ENCODE assay signal across 1 cellular context in genomic region chr1:93221913-93222312, GRCh38.
TF ChIP-seq lines count a peak whose summit lies in the region.

No MANE protein-coding gene starts in this region.

TF ChIP-seq in HepG2, 621 proteins besides CTCF, POLR2A, EP300 and RAD21 (continued from another document and continues in another):
- TF ChIP-seq GRHL1 (CRISPR knock-in tag; conservative IDR thresholded peaks at IDR 0.05) = no peak
- no peak for TF ChIP-seq MAF1 (CRISPR knock-in tag; IDR thresholded peaks at IDR 0.05; ENCODE audit: borderline replicate concordance)
- TF ChIP-seq ZNF891 (CRISPR knock-in tag; IDR thresholded peaks at IDR 0.05) = no peak
- TF ChIP-seq ZNF687 (CRISPR knock-in tag; IDR thresholded peaks at IDR 0.05) = no peak
- no peak for TF ChIP-seq ZFP41 (CRISPR knock-in tag; IDR thresholded peaks at IDR 0.05; ENCODE audit: borderline replicate concordance)
- peak; percentile 42; the same call in 1 of the 2 replicates for TF ChIP-seq TBX2 (CRISPR knock-in tag; IDR thresholded peaks at IDR 0.05; ENCODE audit: borderline replicate concordance)
- TF ChIP-seq NCOA2 (CRISPR knock-in tag; IDR thresholded peaks at IDR 0.05) = peak; percentile 83
- TF ChIP-seq MEIS2 (CRISPR knock-in tag; IDR thresholded peaks at IDR 0.05) = no peak
- TF ChIP-seq NRL (CRISPR knock-in tag; IDR thresholded peaks at IDR 0.05; ENCODE audit: borderline replicate concordance) = no peak
- TF ChIP-seq CBFB (CRISPR knock-in tag; IDR thresholded peaks at IDR 0.05) = 0 out of 2 replicates have a peak, but pooled peaks have one; percentile 24
- no peak for TF ChIP-seq GPN1 (CRISPR knock-in tag; IDR thresholded peaks at IDR 0.05; ENCODE audit: borderline replicate concordance)
- TF ChIP-seq NCOA1 (CRISPR knock-in tag; IDR thresholded peaks at IDR 0.05) = no peak
- no peak for TF ChIP-seq TFAP4 (IDR thresholded peaks at IDR 0.05; ENCODE audit: borderline replicate concordance, low read depth)
- no peak for TF ChIP-seq ZSCAN30 (CRISPR knock-in tag; IDR thresholded peaks at IDR 0.05)
- TF ChIP-seq ZNF709 (CRISPR knock-in tag; IDR thresholded peaks at IDR 0.05) = no peak
- TF ChIP-seq ZGPAT (CRISPR knock-in tag; IDR thresholded peaks at IDR 0.05) = peak; percentile 62; the same call in 1 of the 2 replicates
- TF ChIP-seq ZNF790 (CRISPR knock-in tag; IDR thresholded peaks at IDR 0.05; ENCODE audit: borderline replicate concordance) = no peak
- TF ChIP-seq ZNF260 (CRISPR knock-in tag; IDR thresholded peaks at IDR 0.05; ENCODE audit: borderline replicate concordance, low read depth) = no peak
- TF ChIP-seq YEATS4 (CRISPR knock-in tag; IDR thresholded peaks at IDR 0.05; ENCODE audit: borderline replicate concordance) = peak; percentile 49; the same call in 1 of the 2 replicates
- no peak for TF ChIP-seq ATRX (CRISPR knock-in tag; IDR thresholded peaks at IDR 0.05; ENCODE audit: borderline replicate concordance)
- TF ChIP-seq FOXP1 (IDR thresholded peaks at IDR 0.05) = no peak
- peak; percentile 63; the same call in 1 of the 2 replicates for TF ChIP-seq FOXP1 (CRISPR knock-in tag; IDR thresholded peaks at IDR 0.05)
- TF ChIP-seq FOXP4 (CRISPR knock-in tag; IDR thresholded peaks at IDR 0.05) = peak; percentile 73
- TF ChIP-seq MYPOP (CRISPR knock-in tag; IDR thresholded peaks at IDR 0.05) = no peak
- no peak for TF ChIP-seq ZSCAN5A (CRISPR knock-in tag; IDR thresholded peaks at IDR 0.05; ENCODE audit: borderline replicate concordance)
- 0 out of 4 replicates have a peak, but pooled peaks of 1 of the 2 experiments have one; percentile 33 for TF ChIP-seq KLF16 (CRISPR knock-in tag; IDR thresholded peaks at IDR 0.05)
- no peak for TF ChIP-seq ZNF629 (CRISPR knock-in tag; conservative IDR thresholded peaks at IDR 0.05)
- TF ChIP-seq CC2D1A (CRISPR knock-in tag; IDR thresholded peaks at IDR 0.05) = no peak
- TF ChIP-seq XBP1 (CRISPR knock-in tag; IDR thresholded peaks at IDR 0.05) = no peak
- TF ChIP-seq HNF4G (IDR thresholded peaks at IDR 0.05; ENCODE audit: borderline replicate concordance, low read depth, low read length) = peak; percentile 35; the same call in 1 of the 2 replicates
- no peak for TF ChIP-seq HNF4G (CRISPR knock-in tag; IDR thresholded peaks at IDR 0.05; ENCODE audit: borderline replicate concordance, low read depth)
- TF ChIP-seq ZNF549 (CRISPR knock-in tag; IDR thresholded peaks at IDR 0.05) = no peak
- TF ChIP-seq JUN (CRISPR knock-in tag; IDR thresholded peaks at IDR 0.05) = no peak
- peak; percentile 80; the same call in 1 of the 2 replicates for TF ChIP-seq RXRB (CRISPR knock-in tag; IDR thresholded peaks at IDR 0.05; ENCODE audit: borderline replicate concordance)
- no peak for TF ChIP-seq ZNF431 (CRISPR knock-in tag; IDR thresholded peaks at IDR 0.05; ENCODE audit: borderline replicate concordance, low read depth)
- TF ChIP-seq SAP130 (CRISPR knock-in tag; IDR thresholded peaks at IDR 0.05; ENCODE audit: low read depth) = peak; percentile 62
- no peak for TF ChIP-seq E2F1 (CRISPR knock-in tag; IDR thresholded peaks at IDR 0.05)
- peak; percentile 55; the same call in 1 of the 2 replicates for TF ChIP-seq ARID3A (IDR thresholded peaks at IDR 0.05; ENCODE audit: low read depth, low read length)
- TF ChIP-seq ZFP82 (CRISPR knock-in tag; IDR thresholded peaks at IDR 0.05; ENCODE audit: borderline replicate concordance) = no peak
- TF ChIP-seq KDM6A (CRISPR knock-in tag; IDR thresholded peaks at IDR 0.05; ENCODE audit: low read depth) = 0 out of 2 replicates have a peak, but pooled peaks have one; percentile 45
- no peak for TF ChIP-seq KMT2B (CRISPR knock-in tag; IDR thresholded peaks at IDR 0.05)
- peak; percentile 90 for TF ChIP-seq ZNF362 (CRISPR knock-in tag; IDR thresholded peaks at IDR 0.05; ENCODE audit: borderline replicate concordance)
- 0 out of 2 replicates have a peak, but pooled peaks have one; percentile 54 for TF ChIP-seq ZNF614 (CRISPR knock-in tag; IDR thresholded peaks at IDR 0.05; ENCODE audit: borderline replicate concordance)
- TF ChIP-seq GZF1 (CRISPR knock-in tag; IDR thresholded peaks at IDR 0.05) = no peak
